8 cellular contexts compared by ENCODE assay signal in the genomic region with DNA sequence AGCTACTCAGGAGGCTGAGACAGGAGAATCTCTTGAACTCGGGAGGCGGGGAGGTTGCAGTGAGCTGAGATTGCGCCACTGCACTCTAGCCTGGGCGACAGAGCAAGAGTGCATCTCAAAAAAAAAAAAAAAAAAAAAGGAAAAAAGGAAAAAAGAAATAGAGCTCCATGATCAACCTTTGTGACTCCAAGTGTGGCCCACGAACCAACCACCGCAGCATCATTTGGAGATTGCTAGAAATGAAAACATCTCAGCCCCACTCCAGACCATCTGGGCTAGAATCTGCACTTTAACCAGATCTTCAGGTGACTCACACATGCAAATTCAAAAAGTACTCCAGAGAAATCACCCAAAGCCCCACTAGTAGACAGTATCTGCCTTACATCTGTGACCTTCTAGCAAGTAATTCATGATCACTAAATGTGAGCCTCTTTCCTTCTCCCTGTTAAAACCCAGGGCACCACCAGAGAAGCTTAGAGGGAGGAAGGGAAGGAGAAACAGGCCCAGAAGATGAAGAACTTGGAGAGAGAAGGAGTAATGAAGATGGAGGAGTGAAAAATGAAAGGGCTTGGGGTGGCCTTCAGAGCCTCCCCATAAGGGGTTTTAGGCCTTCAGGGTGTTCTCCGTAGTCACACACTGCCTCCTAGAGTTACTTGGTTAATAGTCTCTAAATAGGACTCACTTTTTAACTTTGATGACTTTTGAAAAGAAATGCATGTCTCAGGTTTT.
DNase-seq lines count a peak whose midpoint lies in the region; ATAC-seq and TF ChIP-seq lines count a peak whose summit lies in the region.

No MANE protein-coding gene starts in this region.

- intact Hi-C loops in heart right ventricle (cut with DNase I) = loop anchor here in 4 of 10 donors (5.0 to 10.0 kb wide), 3 partner anchors 72 to 129 kb away; a partner anchor contains a TSS

- no peaks in the 10 kb centered on the region for H3K36me3 ChIP-seq in heart right ventricle

- peaks cover 0 to 17% (median 0%) of the 10 kb centered on the region in 9 donors for H3K4me1 ChIP-seq in heart right ventricle

- H3K4me3 ChIP-seq in heart right ventricle = no peak overlapping the region
- H3K4me3 ChIP-seq in coronary artery = no peak overlapping the region

- TF ChIP-seq CTCF in heart right ventricle (IDR thresholded peaks at IDR 0.05) (peak; percentile 16 to 68 (median 54)), coronary artery (IDR thresholded peaks at IDR 0.05) (no peak)

- no peaks in the 10 kb centered on the region for H3K27me3 ChIP-seq in heart right ventricle

- no peaks in the 10 kb centered on the region for H3K9me3 ChIP-seq in heart right ventricle

- DNase-seq in activated naive CD4-positive, alpha-beta T cell treated with Interleukin-2 at 50 U/mL for 16 hours = peak; percentile 9
- DNase-seq in activated naive CD4-positive, alpha-beta T cell (lab: John Stamatoyannopoulos, UW) = no peak
- peak; percentile 37 for DNase-seq in LHCN-M2 (ENCODE audit: low read depth)
- peak; percentile 11 for DNase-seq in activated T-cell treated with anti-CD3 and anti-CD28 coated beads for 4 hours
- DNase-seq in heart right ventricle = no peak
- peak; percentile 17 for DNase-seq in stimulated activated naive CD8-positive, alpha-beta T cell treated with anti-CD3 and anti-CD28 coated beads, Interleukin-15, Interleukin-2, amounts not matched to agents 100 U/mL and 50 U/mL, for 24 hours
- no peak for DNase-seq in coronary artery (ENCODE audit: low spot score)
- no peak for DNase-seq in hepatic stellate cell (ENCODE audit: low spot score)

- ATAC-seq in heart right ventricle = peak in 7 of 8 donors; percentile 59 to 83 (median 77)
- peak; percentile 92 for ATAC-seq in stimulated activated naive CD8-positive, alpha-beta T cell treated with anti-CD3 and anti-CD28 coated beads, Interleukin-15, Interleukin-2, amounts not matched to agents 100 U/mL and 50 U/mL, for 24 hours

- H3K27ac ChIP-seq in heart right ventricle (no peak overlapping the region), coronary artery (no peak overlapping the region)

- 91 to 92% methylated on average over 7 of the region's 7 CpGs for WGBS in heart right ventricle, 2 donors

Comparison
In these comparisons a context has a peak if more than half of its experiments do, and no peak if none do; other contexts are left out.
1. DNase-seq: peak in activated naive CD4-positive, alpha-beta T cell treated with Interleukin-2 at 50 U/mL for 16 hours (single experiment), LHCN-M2 (single experiment), activated T-cell treated with anti-CD3 and anti-CD28 coated beads for 4 hours (single experiment) and stimulated activated naive CD8-positive, alpha-beta T cell treated with anti-CD3 and anti-CD28 coated beads, Interleukin-15, Interleukin-2, amounts not matched to agents 100 U/mL and 50 U/mL, for 24 hours (single experiment); none in activated naive CD4-positive, alpha-beta T cell (0 of 4), heart right ventricle (0 of 2), coronary artery (single experiment) and hepatic stellate cell (single experiment).